Comparison of ENCODE assay signal across 18 cellular contexts in the genomic region with DNA sequence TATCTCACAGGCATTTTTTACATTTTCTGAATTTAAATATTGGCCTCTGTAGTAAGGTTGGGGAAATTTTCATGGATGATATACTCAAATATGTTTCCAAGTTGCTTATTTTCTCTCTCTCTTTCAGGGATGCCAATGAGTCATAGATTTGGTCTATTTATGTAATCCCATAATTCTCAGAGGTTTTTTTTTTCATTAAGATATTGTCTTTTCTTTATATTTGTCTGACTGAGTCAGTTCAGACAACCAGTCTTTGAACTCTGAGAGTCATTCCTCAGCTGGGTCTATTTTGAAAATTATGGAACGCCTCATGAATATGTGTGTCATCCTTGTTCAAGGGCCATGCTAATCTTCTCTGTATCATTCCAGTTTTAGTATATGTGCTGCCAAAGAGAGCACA.
DNase-seq lines count a peak whose midpoint lies in the region; ATAC-seq and TF ChIP-seq lines count a peak whose summit lies in the region.
"Had no signal": no experiment of that assay in that cellular context is flagged by ENCODE, and none has a peak within 500 bp of the region (broad histone marks: within the 10 kb centered on the region; RNA-seq: fewer than 3 reads in every experiment).

No MANE protein-coding gene starts in this region.

- H3K4me3 ChIP-seq in AG10803 (ENCODE audit: low read length) (no peak overlapping the region), aorta (ENCODE audit: low read length in 2 of 2) (no peak overlapping the region)
- H3K4me3 ChIP-seq: ovary, spleen had no signal

- H3K9me3 ChIP-seq in aorta (ENCODE audit: control insufficient read depth, low read length) = no peaks in the 10 kb centered on the region
- H3K9me3 ChIP-seq: ovary had no signal

- no peak for ATAC-seq in aorta (ENCODE audit: low FRiP score)
- ATAC-seq in HG02763 (IDR thresholded peaks at IDR 0.05; ENCODE audit: unreplicated experiment) = no peak
- ATAC-seq: activated T-cell treated with anti-CD3 and anti-CD28 coated beads, Interleukin-2, amount 50 U/mL, for 72 hours; left colon had no signal

- no peak for TF ChIP-seq CTCF in AG10803 (conservative IDR thresholded peaks at IDR 0.05; ENCODE audit: low read length)
- no peak for TF ChIP-seq CTCF in GM13977 (IDR thresholded peaks at IDR 0.05; ENCODE audit: extremely low read depth, insufficient read depth, missing control alignments)

- H3K36me3 ChIP-seq in aorta (ENCODE audit: control insufficient read depth in 1 of 2, insufficient read depth in 2 of 2, low read length in 1 of 2) = no peaks in the 10 kb centered on the region
- H3K36me3 ChIP-seq: ovary, spleen had no signal

- in situ Hi-C loops in GM13977 (cut with MboI; ENCODE audit: low pct_unique_long_range_greater_than_20kb, low sequenced_read_pairs, unreplicated experiment) = no loop called here

- H3K27me3 ChIP-seq in aorta (ENCODE audit: control insufficient read depth in 1 of 2, insufficient read depth in 2 of 2, low read length in 1 of 2) = no peaks in the 10 kb centered on the region
- H3K27me3 ChIP-seq: ovary, spleen had no signal

- 39 to 49% methylated on average over 1 of the region's 1 CpG for WGBS in aorta, 2 donors

- no peaks in the 10 kb centered on the region for H3K4me1 ChIP-seq in aorta (ENCODE audit: control insufficient read depth in 1 of 2, insufficient read depth in 2 of 2, low read length in 2 of 2)
- H3K4me1 ChIP-seq: spleen had no signal

- no peak overlapping the region for H3K27ac ChIP-seq in aorta (ENCODE audit: low read depth in 1 of 2, low read length in 2 of 2)
- H3K27ac ChIP-seq: ovary, spleen had no signal

- DNase-seq in AG10803 (ENCODE audit: low read depth) = peak; percentile 63
- DNase-seq in RKO (ENCODE audit: low spot score) = peak; percentile 32
- peak; percentile 54 for DNase-seq in dedifferentiated amniotic fluid mesenchymal stem cell (ENCODE audit: extremely low spot score)
- DNase-seq in myocyte (ENCODE audit: low read depth) = peak; percentile 48
- no peak for DNase-seq in NCI-H1105 treated with DMSO at 0.1 percent for 48 hours (lab: John Stamatoyannopoulos, UW)
- no peak for DNase-seq in aorta
- no peak for DNase-seq in GM13977 (ENCODE audit: low spot score)
- DNase-seq: activated CD4-positive, alpha-beta T cell treated with anti-CD3 and anti-CD28 coated beads, Interleukin-2, amount 50 U/mL, for 1 hour; activated naive CD8-positive, alpha-beta T cell treated with anti-CD3 and anti-CD28 coated beads, Interleukin-2, amount 10 ng/mL, durations not matched to agents 7 days and 5 days; activated T-cell treated with anti-CD3 and anti-CD28 coated beads, Interleukin-2, amount 50 U/mL, for 72 hours; COR-L47; hypothalamus; left colon; NCI-H1694; ovary; spleen; stimulated activated naive CD4-positive, alpha-beta T cell treated with Interleukin-2 at 50 U/mL for 16 hours had no signal

- intact Hi-C loops in aorta (cut with DNase I) = loop anchor here in 1 of 2 donors (5.0 kb wide), 1 partner anchor 38 kb away; no protein-coding TSS in a partner anchor

Comparison
In these comparisons a context has a peak if more than half of its experiments do, and no peak if none do; other contexts are left out.
1. DNase-seq: peak in AG10803 (single experiment), RKO (single experiment), dedifferentiated amniotic fluid mesenchymal stem cell (single experiment) and myocyte (single experiment); none in NCI-H1105 treated with DMSO at 0.1 percent for 48 hours (single experiment), aorta (0 of 2) and GM13977 (single experiment).